In the genomic region with DNA sequence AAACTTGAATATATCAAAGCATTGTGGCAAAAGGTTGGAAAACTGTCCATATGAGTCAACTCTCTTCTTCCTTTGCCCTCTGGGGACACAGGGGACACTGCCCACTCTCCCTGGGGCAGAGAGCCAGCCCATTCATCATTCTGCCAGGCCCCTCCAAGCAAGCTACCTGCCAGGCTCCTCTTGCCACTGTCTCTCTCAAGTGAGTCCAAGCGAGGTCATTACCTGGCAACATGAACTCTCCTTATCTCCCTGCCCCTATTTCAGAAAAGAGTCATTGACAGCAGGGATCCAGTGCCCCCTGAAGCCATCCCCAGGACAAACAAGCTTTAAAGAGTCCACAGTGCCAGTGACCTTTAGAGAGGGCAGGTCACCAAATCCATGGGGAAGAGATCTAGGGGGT, we compare ENCODE assay signal across 33 cellular contexts.
"Had no signal": no experiment of that assay in that cellular context is flagged by ENCODE, and none has a peak within 500 bp of the region (broad histone marks: within the 10 kb centered on the region; RNA-seq: fewer than 3 reads in every experiment).

No MANE protein-coding gene starts in this region.

- H3K27me3 ChIP-seq: MG63, SJCRH30 had no signal

- H3K4me3 ChIP-seq: MG63, PC-9, SJCRH30, SK-N-MC had no signal

- H3K9me3 ChIP-seq: MG63, SJCRH30 had no signal

- H3K4me1 ChIP-seq: SJCRH30 had no signal

- FAIRE-seq: RCC 7860 had no signal

- H3K4me2 ChIP-seq: PC-9 had no signal

- H3K27ac ChIP-seq: PC-9, RWPE1, SJCRH30, SK-N-MC had no signal

- H2AFZ ChIP-seq: PC-9 had no signal

- ATAC-seq: Panc1, Right ventricle myocardium inferior, SK-N-SH treated with all-trans-retinoic acid at 6 μM for 48 hours had no signal

- H3K36me3 ChIP-seq: MG63, SJCRH30 had no signal

- DNase-seq: Kasumi-1, MG63, NCI-H1048, NCI-H1092 treated with DMSO at 0.1 percent for 48 hours, NCI-H1105 treated with DMSO at 0.1 percent for 48 hours, NCI-H1417, NCI-H1436, NCI-H146, NCI-H1694, NCI-H187, NCI-H1930, NCI-H2029 treated with DMSO at 0.1 percent for 48 hours, NCI-H2081 treated with DMSO at 0.1 percent for 48 hours, NCI-H2107, NCI-H2171, NCI-H226, NCI-H446 treated with DMSO at 0.1 percent for 48 hours, NCI-H510A, NCI-H524, NCI-H526, NCI-H69, NCI-H748 treated with DMSO at 0.1 percent for 48 hours, NCI-H82, PC-9, SHP77, SIG-M5, SJCRH30 had no signal
